In genomic region chr1:228236744-228237143, GRCh38 we compare ENCODE assay signal across 8 cellular contexts. TPM values are rescaled to one million over a fixed set of nuclear protein-coding genes. Genes with fewer than 3 reads are reported as not detected.
DNase-seq lines count a peak whose midpoint lies in the region; ATAC-seq and TF ChIP-seq lines count a peak whose summit lies in the region.

No MANE protein-coding gene starts in this region.

- ATAC-seq in RWPE2 (ENCODE audit: low read depth): no peak
- ATAC-seq in left cardiac atrium: peak in 1 of 2 donors; percentile 55
- no peak for ATAC-seq in GM19395 (IDR thresholded peaks at IDR 0.05; ENCODE audit: unreplicated experiment)
- no peak for ATAC-seq in HG03571 (IDR thresholded peaks at IDR 0.05; ENCODE audit: unreplicated experiment)
- ATAC-seq in HG03108 (IDR thresholded peaks at IDR 0.05; ENCODE audit: unreplicated experiment): no peak

- H3K4me1 ChIP-seq in RWPE2 (ENCODE audit: insufficient read depth, poor library complexity, severe bottlenecking) (no peaks in the 10 kb centered on the region), uterus (no peaks in the 10 kb centered on the region)

- DNase-seq in 8988T (peak; percentile 45), GM12864 (ENCODE audit: low read depth) (no peak), RWPE2 (ENCODE audit: low spot score) (no peak), left cardiac atrium (peak; percentile 60), uterus (no peak)

- H3K9me3 ChIP-seq in RWPE2 (ENCODE audit: severe bottlenecking): no peaks in the 10 kb centered on the region
- H3K9me3 ChIP-seq in uterus: peaks cover 2 to 4% of the 10 kb centered on the region in 2 donors

- TF ChIP-seq CTCF in GM12864 (IDR thresholded peaks at IDR 0.05; ENCODE audit: low read depth, low read length, missing control alignments) (peak; percentile 70), RWPE2 (IDR thresholded peaks at IDR 0.05; ENCODE audit: poor library complexity, severe bottlenecking) (peak; percentile 22), uterus (IDR thresholded peaks at IDR 0.05) (peak in 1 of 4 experiments; percentile 8)

- H3K4me3 ChIP-seq in GM12864 (ENCODE audit: low read depth, low read length) (no peak overlapping the region), RWPE2 (ENCODE audit: severe bottlenecking) (no peak overlapping the region), uterus (no peak overlapping the region)

- TF ChIP-seq POLR2A in uterus (IDR thresholded peaks at IDR 0.05): no peak

- no peaks in the 10 kb centered on the region for H3K27me3 ChIP-seq in RWPE2 (ENCODE audit: insufficient read depth, poor library complexity, severe bottlenecking)
- H3K27me3 ChIP-seq in uterus: no peaks in the 10 kb centered on the region

- H3K36me3 ChIP-seq in RWPE2 (ENCODE audit: low read depth) (no peaks in the 10 kb centered on the region; the same call in 1 of the 2 replicates), uterus (no peaks in the 10 kb centered on the region)

- H3K27ac ChIP-seq in RWPE2 (ENCODE audit: poor library complexity, severe bottlenecking) (no peak overlapping the region), uterus (no peak overlapping the region)

- intact Hi-C loops in left cardiac atrium (cut with DNase I): no loop called here
- intact Hi-C loops in uterus (cut with DNase I; ENCODE audit: low total_unique reads): no loop called here

RNA-seq across cellular contexts. Expression of gene OBSCN, which starts 28.9 kb away (rescaled TPM):
- total RNA-seq in left cardiac atrium (100 to 1,000 TPM; 194 to 201 TPM), uterus (10 to 100 TPM in 2 of 4 donors, 1 to 10 TPM in 2; 5.9 to 53.2 (median 22.4) TPM)

Comparison
In these comparisons a context has a peak if more than half of its experiments do, and no peak if none do; other contexts are left out.
1. DNase-seq: peak in 8988T (single experiment) and left cardiac atrium (single experiment); none in GM12864 (single experiment), RWPE2 (single experiment) and uterus (0 of 2).